Comparison of ENCODE assay signal across 3 cellular contexts in the genomic region with DNA sequence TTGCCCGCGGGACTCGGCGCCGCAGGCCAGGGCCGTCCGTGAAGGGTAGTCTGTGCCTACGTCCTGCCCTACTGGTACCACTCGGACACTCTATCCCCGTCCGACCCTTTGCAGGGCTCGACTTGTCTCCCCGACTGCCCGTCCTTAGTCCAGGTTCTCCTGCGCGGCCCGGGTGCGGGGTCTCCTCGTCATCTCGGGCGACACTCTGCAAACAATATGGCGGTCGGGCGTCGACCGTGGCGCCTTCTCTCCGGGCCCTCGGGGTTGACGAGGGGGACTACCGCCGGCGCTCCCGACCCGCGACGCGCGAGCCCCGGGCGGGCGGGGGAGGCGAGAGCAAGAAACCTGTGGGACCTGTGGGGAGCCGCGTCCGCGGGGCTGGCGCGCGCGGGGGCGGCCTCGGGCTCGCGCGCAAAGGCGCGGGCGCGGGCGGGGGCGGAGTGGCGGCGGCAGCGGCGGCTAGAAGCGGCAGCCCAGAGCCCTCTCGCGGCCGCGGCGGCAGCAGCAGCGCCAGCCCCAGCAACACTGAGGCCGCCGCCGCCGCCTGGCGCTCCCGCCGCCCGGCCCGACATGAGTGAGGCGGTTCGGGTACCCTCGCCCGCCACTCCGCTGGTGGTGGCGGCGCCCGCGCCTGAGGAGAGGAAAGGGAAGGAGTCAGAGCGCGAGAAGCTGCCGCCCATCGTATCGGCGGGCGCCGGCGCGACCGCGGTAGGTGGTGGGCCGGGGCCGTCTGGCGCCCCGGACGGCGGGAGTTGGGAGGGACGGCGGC.
A peak's percentile ranks its signal among the peaks of the same experiment; 100 is the strongest.
TF ChIP-seq lines count a peak whose summit lies in the region.

A gene with protein sequence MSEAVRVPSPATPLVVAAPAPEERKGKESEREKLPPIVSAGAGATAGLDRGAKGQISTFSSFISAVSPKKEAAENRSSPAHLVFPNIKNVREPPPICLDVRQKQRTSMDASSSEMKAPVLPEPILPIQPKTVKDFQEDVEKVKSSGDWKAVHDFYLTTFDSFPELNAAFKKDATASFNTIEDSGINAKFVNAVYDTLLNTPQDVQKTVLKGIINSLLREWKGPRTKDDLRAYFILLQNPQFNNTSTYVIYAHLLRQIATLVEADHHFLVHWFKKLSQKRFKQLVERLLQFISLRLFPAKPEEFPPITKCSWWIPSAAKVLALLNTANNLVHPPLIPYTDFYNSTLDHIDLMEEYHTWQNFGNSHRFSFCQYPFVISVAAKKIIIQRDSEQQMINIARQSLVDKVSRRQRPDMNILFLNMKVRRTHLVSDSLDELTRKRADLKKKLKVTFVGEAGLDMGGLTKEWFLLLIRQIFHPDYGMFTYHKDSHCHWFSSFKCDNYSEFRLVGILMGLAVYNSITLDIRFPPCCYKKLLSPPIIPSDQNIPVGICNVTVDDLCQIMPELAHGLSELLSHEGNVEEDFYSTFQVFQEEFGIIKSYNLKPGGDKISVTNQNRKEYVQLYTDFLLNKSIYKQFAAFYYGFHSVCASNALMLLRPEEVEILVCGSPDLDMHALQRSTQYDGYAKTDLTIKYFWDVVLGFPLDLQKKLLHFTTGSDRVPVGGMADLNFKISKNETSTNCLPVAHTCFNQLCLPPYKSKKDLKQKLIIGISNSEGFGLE (plus strand): TSS at position 476 of the 769 bp plus-strand sequence. CDS start 95 bp downstream, at position 571.

TF ChIP-seq in GM12891, 5 proteins besides CTCF, POLR2A, EP300 and RAD21:
- TF ChIP-seq POU2F2 (IDR thresholded peaks at IDR 0.05; ENCODE audit: low read depth, low read length) (peak; percentile 21; the same call in 1 of the 2 replicates), TAF1 (IDR thresholded peaks at IDR 0.05; ENCODE audit: low read depth, low read length) (peak; percentile 49), PAX5 (IDR thresholded peaks at IDR 0.05; ENCODE audit: insufficient read depth, low read length, severe bottlenecking) (no peak), SPI1 (IDR thresholded peaks at IDR 0.05; ENCODE audit: low read depth, low read length) (no peak), POLR2AphosphoS5 (IDR thresholded peaks at IDR 0.05; ENCODE audit: low read depth, low read length) (peak; percentile 64; the same call in 1 of the 2 replicates)

TF ChIP-seq in HEK293, 187 proteins besides CTCF, POLR2A, EP300 and RAD21 (continues in another document):
- TF ChIP-seq, protein P1, sequence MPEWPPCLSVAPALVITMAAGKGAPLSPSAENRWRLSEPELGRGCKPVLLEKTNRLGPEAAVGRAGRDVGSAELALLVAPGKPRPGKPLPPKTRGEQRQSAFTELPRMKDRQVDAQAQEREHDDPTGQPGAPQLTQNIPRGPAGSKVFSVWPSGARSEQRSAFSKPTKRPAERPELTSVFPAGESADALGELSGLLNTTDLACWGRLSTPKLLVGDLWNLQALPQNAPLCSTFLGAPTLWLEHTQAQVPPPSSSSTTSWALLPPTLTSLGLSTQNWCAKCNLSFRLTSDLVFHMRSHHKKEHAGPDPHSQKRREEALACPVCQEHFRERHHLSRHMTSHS (tag by site-specific recombination; IDR thresholded peaks at IDR 0.05), result no peak
- TF ChIP-seq ZSCAN30 (tag by site-specific recombination; IDR thresholded peaks at IDR 0.05) (peak; percentile 62), ZNF174 (tag by site-specific recombination; IDR thresholded peaks at IDR 0.05) (no peak), ZNF521 (tag by site-specific recombination; IDR thresholded peaks at IDR 0.05) (no peak), ZNF302 (tag by site-specific recombination; IDR thresholded peaks at IDR 0.05; ENCODE audit: low read depth) (no peak), ZNF350 (tag by site-specific recombination; IDR thresholded peaks at IDR 0.05) (no peak), ZNF670 (tag by site-specific recombination; IDR thresholded peaks at IDR 0.05; ENCODE audit: low read depth) (no peak), YY1 (tag by site-specific recombination; IDR thresholded peaks at IDR 0.05) (peak; percentile 82), ZNF600 (tag by site-specific recombination; IDR thresholded peaks at IDR 0.05) (peak; percentile 16; the same call in 1 of the 2 replicates), ZNF76 (tag by site-specific recombination; IDR thresholded peaks at IDR 0.05; ENCODE audit: borderline replicate concordance, low read depth) (no peak), ZNF629 (tag by site-specific recombination; IDR thresholded peaks at IDR 0.05) (no peak), ZNF184 (tag by site-specific recombination; IDR thresholded peaks at IDR 0.05) (no peak), ZBTB7A (tag by site-specific recombination; IDR thresholded peaks at IDR 0.05; ENCODE audit: low read depth) (no peak), KLF7 (tag by site-specific recombination; IDR thresholded peaks at IDR 0.05; ENCODE audit: borderline replicate concordance) (no peak), ZNF843 (tag by site-specific recombination; IDR thresholded peaks at IDR 0.05) (no peak), ZNF140 (tag by site-specific recombination; IDR thresholded peaks at IDR 0.05) (no peak), SCRT2 (tag by site-specific recombination; IDR thresholded peaks at IDR 0.05) (peak; percentile 61)
- TF ChIP-seq, protein P2, sequence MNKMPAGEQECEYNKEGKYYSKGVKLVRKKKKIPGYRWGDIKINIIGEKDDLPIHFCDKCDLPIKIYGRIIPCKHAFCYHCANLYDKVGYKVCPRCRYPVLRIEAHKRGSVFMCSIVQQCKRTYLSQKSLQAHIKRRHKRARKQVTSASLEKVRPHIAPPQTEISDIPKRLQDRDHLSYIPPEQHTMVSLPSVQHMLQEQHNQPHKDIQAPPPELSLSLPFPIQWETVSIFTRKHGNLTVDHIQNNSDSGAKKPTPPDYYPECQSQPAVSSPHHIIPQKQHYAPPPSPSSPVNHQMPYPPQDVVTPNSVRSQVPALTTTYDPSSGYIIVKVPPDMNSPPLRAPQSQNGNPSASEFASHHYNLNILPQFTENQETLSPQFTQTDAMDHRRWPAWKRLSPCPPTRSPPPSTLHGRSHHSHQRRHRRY (tag by site-specific recombination; IDR thresholded peaks at IDR 0.05), result no peak
- TF ChIP-seq, protein P3, sequence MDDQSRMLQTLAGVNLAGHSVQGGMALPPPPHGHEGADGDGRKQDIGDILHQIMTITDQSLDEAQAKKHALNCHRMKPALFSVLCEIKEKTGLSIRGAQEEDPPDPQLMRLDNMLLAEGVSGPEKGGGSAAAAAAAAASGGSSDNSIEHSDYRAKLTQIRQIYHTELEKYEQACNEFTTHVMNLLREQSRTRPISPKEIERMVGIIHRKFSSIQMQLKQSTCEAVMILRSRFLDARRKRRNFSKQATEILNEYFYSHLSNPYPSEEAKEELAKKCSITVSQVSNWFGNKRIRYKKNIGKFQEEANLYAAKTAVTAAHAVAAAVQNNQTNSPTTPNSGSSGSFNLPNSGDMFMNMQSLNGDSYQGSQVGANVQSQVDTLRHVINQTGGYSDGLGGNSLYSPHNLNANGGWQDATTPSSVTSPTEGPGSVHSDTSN (CRISPR knock-in tag; IDR thresholded peaks at IDR 0.05), result 0 out of 2 replicates have a peak, but pooled peaks have one; percentile 58
- TF ChIP-seq, protein P4, sequence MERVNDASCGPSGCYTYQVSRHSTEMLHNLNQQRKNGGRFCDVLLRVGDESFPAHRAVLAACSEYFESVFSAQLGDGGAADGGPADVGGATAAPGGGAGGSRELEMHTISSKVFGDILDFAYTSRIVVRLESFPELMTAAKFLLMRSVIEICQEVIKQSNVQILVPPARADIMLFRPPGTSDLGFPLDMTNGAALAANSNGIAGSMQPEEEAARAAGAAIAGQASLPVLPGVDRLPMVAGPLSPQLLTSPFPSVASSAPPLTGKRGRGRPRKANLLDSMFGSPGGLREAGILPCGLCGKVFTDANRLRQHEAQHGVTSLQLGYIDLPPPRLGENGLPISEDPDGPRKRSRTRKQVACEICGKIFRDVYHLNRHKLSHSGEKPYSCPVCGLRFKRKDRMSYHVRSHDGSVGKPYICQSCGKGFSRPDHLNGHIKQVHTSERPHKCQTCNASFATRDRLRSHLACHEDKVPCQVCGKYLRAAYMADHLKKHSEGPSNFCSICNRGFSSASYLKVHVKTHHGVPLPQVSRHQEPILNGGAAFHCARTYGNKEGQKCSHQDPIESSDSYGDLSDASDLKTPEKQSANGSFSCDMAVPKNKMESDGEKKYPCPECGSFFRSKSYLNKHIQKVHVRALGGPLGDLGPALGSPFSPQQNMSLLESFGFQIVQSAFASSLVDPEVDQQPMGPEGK (tag by site-specific recombination; IDR thresholded peaks at IDR 0.05), result no peak
- TF ChIP-seq, protein P5, sequence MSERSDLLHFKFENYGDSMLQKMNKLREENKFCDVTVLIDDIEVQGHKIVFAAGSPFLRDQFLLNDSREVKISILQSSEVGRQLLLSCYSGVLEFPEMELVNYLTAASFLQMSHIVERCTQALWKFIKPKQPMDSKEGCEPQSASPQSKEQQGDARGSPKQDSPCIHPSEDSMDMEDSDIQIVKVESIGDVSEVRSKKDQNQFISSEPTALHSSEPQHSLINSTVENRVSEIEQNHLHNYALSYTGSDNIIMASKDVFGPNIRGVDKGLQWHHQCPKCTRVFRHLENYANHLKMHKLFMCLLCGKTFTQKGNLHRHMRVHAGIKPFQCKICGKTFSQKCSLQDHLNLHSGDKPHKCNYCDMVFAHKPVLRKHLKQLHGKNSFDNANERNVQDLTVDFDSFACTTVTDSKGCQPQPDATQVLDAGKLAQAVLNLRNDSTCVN (tag by site-specific recombination; optimal IDR thresholded peaks at IDR 0.05), result peak; percentile 89

TF ChIP-seq in K562, 482 proteins besides CTCF, POLR2A, EP300 and RAD21 (continues in another document):
- TF ChIP-seq, protein P6, sequence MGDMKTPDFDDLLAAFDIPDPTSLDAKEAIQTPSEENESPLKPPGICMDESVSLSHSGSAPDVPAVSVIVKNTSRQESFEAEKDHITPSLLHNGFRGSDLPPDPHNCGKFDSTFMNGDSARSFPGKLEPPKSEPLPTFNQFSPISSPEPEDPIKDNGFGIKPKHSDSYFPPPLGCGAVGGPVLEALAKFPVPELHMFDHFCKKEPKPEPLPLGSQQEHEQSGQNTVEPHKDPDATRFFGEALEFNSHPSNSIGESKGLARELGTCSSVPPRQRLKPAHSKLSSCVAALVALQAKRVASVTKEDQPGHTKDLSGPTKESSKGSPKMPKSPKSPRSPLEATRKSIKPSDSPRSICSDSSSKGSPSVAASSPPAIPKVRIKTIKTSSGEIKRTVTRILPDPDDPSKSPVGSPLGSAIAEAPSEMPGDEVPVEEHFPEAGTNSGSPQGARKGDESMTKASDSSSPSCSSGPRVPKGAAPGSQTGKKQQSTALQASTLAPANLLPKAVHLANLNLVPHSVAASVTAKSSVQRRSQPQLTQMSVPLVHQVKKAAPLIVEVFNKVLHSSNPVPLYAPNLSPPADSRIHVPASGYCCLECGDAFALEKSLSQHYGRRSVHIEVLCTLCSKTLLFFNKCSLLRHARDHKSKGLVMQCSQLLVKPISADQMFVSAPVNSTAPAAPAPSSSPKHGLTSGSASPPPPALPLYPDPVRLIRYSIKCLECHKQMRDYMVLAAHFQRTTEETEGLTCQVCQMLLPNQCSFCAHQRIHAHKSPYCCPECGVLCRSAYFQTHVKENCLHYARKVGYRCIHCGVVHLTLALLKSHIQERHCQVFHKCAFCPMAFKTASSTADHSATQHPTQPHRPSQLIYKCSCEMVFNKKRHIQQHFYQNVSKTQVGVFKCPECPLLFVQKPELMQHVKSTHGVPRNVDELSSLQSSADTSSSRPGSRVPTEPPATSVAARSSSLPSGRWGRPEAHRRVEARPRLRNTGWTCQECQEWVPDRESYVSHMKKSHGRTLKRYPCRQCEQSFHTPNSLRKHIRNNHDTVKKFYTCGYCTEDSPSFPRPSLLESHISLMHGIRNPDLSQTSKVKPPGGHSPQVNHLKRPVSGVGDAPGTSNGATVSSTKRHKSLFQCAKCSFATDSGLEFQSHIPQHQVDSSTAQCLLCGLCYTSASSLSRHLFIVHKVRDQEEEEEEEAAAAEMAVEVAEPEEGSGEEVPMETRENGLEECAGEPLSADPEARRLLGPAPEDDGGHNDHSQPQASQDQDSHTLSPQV (IDR thresholded peaks at IDR 0.05), result peak; percentile 42; the same call in 1 of the 2 replicates
- TF ChIP-seq RBM39 (optimal IDR thresholded peaks at IDR 0.05; ENCODE audit: low read depth, low read length), result no peak
- peak; percentile 87 for TF ChIP-seq ZNF589 (CRISPR knock-in tag; IDR thresholded peaks at IDR 0.05; ENCODE audit: low read depth)
- TF ChIP-seq ADNP (tag; IDR thresholded peaks at IDR 0.05), result no peak
- TF ChIP-seq, protein P7, sequence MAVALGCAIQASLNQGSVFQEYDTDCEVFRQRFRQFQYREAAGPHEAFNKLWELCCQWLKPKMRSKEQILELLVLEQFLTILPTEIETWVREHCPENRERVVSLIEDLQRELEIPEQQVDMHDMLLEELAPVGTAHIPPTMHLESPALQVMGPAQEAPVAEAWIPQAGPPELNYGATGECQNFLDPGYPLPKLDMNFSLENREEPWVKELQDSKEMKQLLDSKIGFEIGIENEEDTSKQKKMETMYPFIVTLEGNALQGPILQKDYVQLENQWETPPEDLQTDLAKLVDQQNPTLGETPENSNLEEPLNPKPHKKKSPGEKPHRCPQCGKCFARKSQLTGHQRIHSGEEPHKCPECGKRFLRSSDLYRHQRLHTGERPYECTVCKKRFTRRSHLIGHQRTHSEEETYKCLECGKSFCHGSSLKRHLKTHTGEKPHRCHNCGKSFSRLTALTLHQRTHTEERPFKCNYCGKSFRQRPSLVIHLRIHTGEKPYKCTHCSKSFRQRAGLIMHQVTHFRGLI (CRISPR knock-in tag; IDR thresholded peaks at IDR 0.05), result no peak
- TF ChIP-seq ZBTB7A (IDR thresholded peaks at IDR 0.05; ENCODE audit: borderline replicate concordance, control insufficient read depth, low read depth, low read length), result 0 out of 2 replicates have a peak, but pooled peaks have one; percentile 1
- peak; percentile 70; the same call in 1 of the 2 replicates for TF ChIP-seq POLR2H (tag; IDR thresholded peaks at IDR 0.05; ENCODE audit: low read depth)
- TF ChIP-seq, protein P8, sequence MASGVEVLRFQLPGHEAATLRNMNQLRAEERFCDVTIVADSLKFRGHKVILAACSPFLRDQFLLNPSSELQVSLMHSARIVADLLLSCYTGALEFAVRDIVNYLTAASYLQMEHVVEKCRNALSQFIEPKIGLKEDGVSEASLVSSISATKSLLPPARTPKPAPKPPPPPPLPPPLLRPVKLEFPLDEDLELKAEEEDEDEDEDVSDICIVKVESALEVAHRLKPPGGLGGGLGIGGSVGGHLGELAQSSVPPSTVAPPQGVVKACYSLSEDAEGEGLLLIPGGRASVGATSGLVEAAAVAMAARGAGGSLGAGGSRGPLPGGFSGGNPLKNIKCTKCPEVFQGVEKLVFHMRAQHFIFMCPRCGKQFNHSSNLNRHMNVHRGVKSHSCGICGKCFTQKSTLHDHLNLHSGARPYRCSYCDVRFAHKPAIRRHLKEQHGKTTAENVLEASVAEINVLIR (CRISPR knock-in tag; IDR thresholded peaks at IDR 0.05), result peak; percentile 64
- TF ChIP-seq, protein P9, sequence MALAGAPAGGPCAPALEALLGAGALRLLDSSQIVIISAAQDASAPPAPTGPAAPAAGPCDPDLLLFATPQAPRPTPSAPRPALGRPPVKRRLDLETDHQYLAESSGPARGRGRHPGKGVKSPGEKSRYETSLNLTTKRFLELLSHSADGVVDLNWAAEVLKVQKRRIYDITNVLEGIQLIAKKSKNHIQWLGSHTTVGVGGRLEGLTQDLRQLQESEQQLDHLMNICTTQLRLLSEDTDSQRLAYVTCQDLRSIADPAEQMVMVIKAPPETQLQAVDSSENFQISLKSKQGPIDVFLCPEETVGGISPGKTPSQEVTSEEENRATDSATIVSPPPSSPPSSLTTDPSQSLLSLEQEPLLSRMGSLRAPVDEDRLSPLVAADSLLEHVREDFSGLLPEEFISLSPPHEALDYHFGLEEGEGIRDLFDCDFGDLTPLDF (CRISPR knock-in tag; IDR thresholded peaks at IDR 0.05), result peak; percentile 9; the same call in 1 of the 2 replicates
- peak; percentile 80; the same call in 1 of the 2 replicates for TF ChIP-seq NFRKB (IDR thresholded peaks at IDR 0.05; ENCODE audit: low read depth)
- no peak for TF ChIP-seq ZNF140 (CRISPR knock-in tag; IDR thresholded peaks at IDR 0.05)
- TF ChIP-seq KDM5B (IDR thresholded peaks at IDR 0.05; ENCODE audit: insufficient replicate concordance, low read depth, low read length), result peak; percentile 6
- peak; percentile 56 for TF ChIP-seq EGR1 (conservative IDR thresholded peaks at IDR 0.05)
- no peak for TF ChIP-seq ZKSCAN1 (IDR thresholded peaks at IDR 0.05; ENCODE audit: low read depth, low read length)
- no peak for TF ChIP-seq STAG1 (CRISPR knock-in tag; IDR thresholded peaks at IDR 0.05; ENCODE audit: borderline replicate concordance)
- TF ChIP-seq JUNB (CRISPR knock-in tag; conservative IDR thresholded peaks at IDR 0.05), result no peak
- peak; percentile 34; the same call in 1 of the 2 replicates for TF ChIP-seq TAF7 (tag; IDR thresholded peaks at IDR 0.05)
- no peak for TF ChIP-seq MTA2 (IDR thresholded peaks at IDR 0.05; ENCODE audit: low read depth)
- no peak for TF ChIP-seq FOXK1 (CRISPR knock-in tag; IDR thresholded peaks at IDR 0.05; ENCODE audit: borderline replicate concordance)
